17 cellular contexts compared by ENCODE assay signal in the genomic region with DNA sequence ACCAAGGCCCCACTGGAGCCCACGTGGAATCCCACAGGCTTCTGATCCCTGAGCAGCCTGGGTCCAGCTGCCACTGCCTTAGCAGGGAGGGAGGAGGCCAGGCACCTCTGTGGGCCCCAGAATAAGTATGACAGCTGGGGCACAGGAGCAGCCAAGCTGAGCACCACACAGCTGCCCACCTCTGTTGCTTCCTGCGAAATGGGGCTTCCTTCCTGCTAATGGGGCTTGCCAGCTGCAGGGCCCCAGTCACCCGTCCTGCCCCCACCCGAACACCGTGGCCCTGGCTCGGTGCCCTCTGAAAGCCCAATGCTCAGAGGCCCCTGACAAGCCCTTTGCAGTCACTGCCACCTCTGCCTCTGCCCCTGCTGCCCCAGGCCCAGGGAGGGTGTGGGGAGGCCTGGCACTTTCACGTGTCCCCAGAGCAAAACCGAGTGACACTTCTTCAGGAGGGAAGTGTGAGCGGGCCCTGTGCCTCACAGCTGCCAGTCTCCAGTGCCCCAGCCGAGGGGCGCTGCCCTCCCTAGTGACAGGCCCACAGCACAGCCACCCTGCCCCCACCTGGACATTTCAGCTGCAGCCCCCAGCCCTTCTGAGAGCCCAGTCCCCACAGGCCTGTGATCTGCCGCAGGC. TPM values are rescaled to one million over a fixed set of nuclear protein-coding genes. Genes with fewer than 3 reads are reported as not detected.
DNase-seq lines count a peak whose midpoint lies in the region; ATAC-seq and TF ChIP-seq lines count a peak whose summit lies in the region.
"Not testable (repeated sequence)": the region's sequence is repeated elsewhere in the genome, so short reads cannot be mapped to it uniquely, and the experiment has no call there.
"Had no signal": no experiment of that assay in that cellular context is flagged by ENCODE, and none has a peak within 500 bp of the region (broad histone marks: within the 10 kb centered on the region; RNA-seq: fewer than 3 reads in every experiment).

No MANE protein-coding gene starts in this region.

- not testable (repeated sequence) for H3K4me1 ChIP-seq in Panc1 (ENCODE audit: control insufficient read depth, insufficient read depth, low read length); mucosa of descending colon (ENCODE audit: low read depth)

- not testable (repeated sequence) for H3K9me3 Mint-ChIP-seq in activated naive CD8-positive, alpha-beta T cell treated with anti-CD3 and anti-CD28 coated beads, Interleukin-2, amount 10 ng/mL, durations not matched to agents 7 days and 5 days; stimulated activated memory B cell treated with anti-CD40 and anti-IgM and Interleukin-4, amounts not matched to agents 10 μg/mL and 1 μg/mL and 100 μg/mL, for 72 hours

- not testable (repeated sequence) for H3K27me3 ChIP-seq in GM06990 (replicated peaks; ENCODE audit: control insufficient read depth, insufficient read depth, low read length)
- H3K27me3 ChIP-seq in Panc1 (ENCODE audit: control insufficient read depth, insufficient read depth, low read length): peaks cover 13% of the 10 kb centered on the region

- not testable (repeated sequence) for BruUV-seq in Panc1 (replicated peaks; lab: Mats Ljungman, UMichigan)

- H3K4me3 ChIP-seq in GM06990 (replicated peaks; ENCODE audit: low read depth, low read length); Panc1 (ENCODE audit: low read depth in 2 of 2, low read length in 2 of 2); mucosa of descending colon: not testable (repeated sequence)

- not testable (repeated sequence) for H3K4me3 Mint-ChIP-seq in activated naive CD8-positive, alpha-beta T cell treated with anti-CD3 and anti-CD28 coated beads, Interleukin-2, amount 10 ng/mL, durations not matched to agents 7 days and 5 days; stimulated activated memory B cell treated with anti-CD40 and anti-IgM and Interleukin-4, amounts not matched to agents 10 μg/mL and 1 μg/mL and 100 μg/mL, for 72 hours

- POLR2A ChIA-PET in Panc1 (lab: Charles Lee); activated naive CD8-positive, alpha-beta T cell treated with anti-CD3 and anti-CD28 coated beads, Interleukin-2, amount 10 ng/mL, durations not matched to agents 7 days and 5 days (lab: Charles Lee): not testable (repeated sequence)

- peaks cover 38% of the 10 kb centered on the region for H3K27me3 Mint-ChIP-seq in activated naive CD8-positive, alpha-beta T cell treated with anti-CD3 and anti-CD28 coated beads, Interleukin-2, amount 10 ng/mL, durations not matched to agents 7 days and 5 days
- not testable (repeated sequence) for H3K27me3 Mint-ChIP-seq in stimulated activated memory B cell treated with anti-CD40 and anti-IgM and Interleukin-4, amounts not matched to agents 10 μg/mL and 1 μg/mL and 100 μg/mL, for 72 hours

- CTCF ChIA-PET in Panc1 (lab: Charles Lee): not testable (repeated sequence)

- H3K4me1 Mint-ChIP-seq in activated naive CD8-positive, alpha-beta T cell treated with anti-CD3 and anti-CD28 coated beads, Interleukin-2, amount 10 ng/mL, durations not matched to agents 7 days and 5 days: peaks cover 11% of the 10 kb centered on the region
- H3K4me1 Mint-ChIP-seq in stimulated activated memory B cell treated with anti-CD40 and anti-IgM and Interleukin-4, amounts not matched to agents 10 μg/mL and 1 μg/mL and 100 μg/mL, for 72 hours: peaks cover 87% of the 10 kb centered on the region

- TF ChIP-seq CTCF in GM06990 (IDR thresholded peaks at IDR 0.05; ENCODE audit: insufficient read depth, low read length, poor library complexity, severe bottlenecking); Panc1 (IDR thresholded peaks at IDR 0.05); mucosa of descending colon (IDR thresholded peaks at IDR 0.05): not testable (repeated sequence)

- H3K36me3 Mint-ChIP-seq in activated naive CD8-positive, alpha-beta T cell treated with anti-CD3 and anti-CD28 coated beads, Interleukin-2, amount 10 ng/mL, durations not matched to agents 7 days and 5 days; stimulated activated memory B cell treated with anti-CD40 and anti-IgM and Interleukin-4, amounts not matched to agents 10 μg/mL and 1 μg/mL and 100 μg/mL, for 72 hours: not testable (repeated sequence)

- H3K36me3 ChIP-seq in GM06990 (ENCODE audit: control insufficient read depth, insufficient read depth, low read length); Panc1 (ENCODE audit: control insufficient read depth, insufficient read depth, low read length); mucosa of descending colon (ENCODE audit: low read depth): not testable (repeated sequence)

- intact Hi-C loops in Panc1 (cut with micrococcal nuclease; ENCODE audit: unreplicated experiment); Right ventricle myocardium superior (cut with DNase I); mucosa of descending colon (cut with DNase I, micrococcal nuclease): not testable (repeated sequence)

- ATAC-seq in HG03097 (IDR thresholded peaks at IDR 0.05; ENCODE audit: low FRiP score, unreplicated experiment): peak; percentile 58
- peak; percentile 49 for ATAC-seq in Panc1
- ATAC-seq in activated naive CD8-positive, alpha-beta T cell treated with anti-CD3 and anti-CD28 coated beads, Interleukin-2, amount 10 ng/mL, durations not matched to agents 7 days and 5 days (ENCODE audit: low read depth): peak; percentile 33
- peak; percentile 28 for ATAC-seq in Right ventricle myocardium superior (ENCODE audit: poor library complexity)
- peak; percentile 62 for ATAC-seq in mucosa of descending colon
- ATAC-seq in stimulated activated memory B cell treated with anti-CD40 and anti-IgM and Interleukin-4, amounts not matched to agents 10 μg/mL and 1 μg/mL and 100 μg/mL, for 72 hours: peak; percentile 86

- not testable (repeated sequence) for H3K27ac Mint-ChIP-seq in activated naive CD8-positive, alpha-beta T cell treated with anti-CD3 and anti-CD28 coated beads, Interleukin-2, amount 10 ng/mL, durations not matched to agents 7 days and 5 days
- peak overlapping the region; percentile 84 for H3K27ac Mint-ChIP-seq in stimulated activated memory B cell treated with anti-CD40 and anti-IgM and Interleukin-4, amounts not matched to agents 10 μg/mL and 1 μg/mL and 100 μg/mL, for 72 hours

- peak; percentile 43 for DNase-seq in GM06990 (ENCODE audit: extremely low read depth, insufficient read length)
- DNase-seq in Panc1 (ENCODE audit: low read depth, low spot score); activated naive CD8-positive, alpha-beta T cell treated with anti-CD3 and anti-CD28 coated beads, Interleukin-2, amount 10 ng/mL, durations not matched to agents 7 days and 5 days; Right ventricle myocardium superior; mucosa of descending colon: not testable (repeated sequence)

- not testable (repeated sequence) for H3K27ac ChIP-seq in Panc1 (ENCODE audit: low read length)

- H3K9me3 ChIP-seq in Panc1 (ENCODE audit: control insufficient read depth, insufficient read depth, low read depth, low read length); mucosa of descending colon: not testable (repeated sequence)

- in situ Hi-C loops in Panc1 (cut with HindIII; ENCODE audit: low pct_unique_long_range_greater_than_20kb, low sequenced_read_pairs): not testable (repeated sequence)

RNA-seq across cellular contexts. Expression of a gene that starts 4.6 kb away (rescaled TPM):
- total RNA-seq in Panc1 (2021; ENCODE audit: unreplicated experiment) (not detected), Right ventricle myocardium superior (1.8 TPM), mucosa of descending colon (1 to 10 TPM; 1.2 to 9.6 (median 4.7) TPM)
- not detected for polyA plus RNA-seq in Panc1 (2012; ENCODE audit: insufficient read length)
- under 1 TPM; 0.55 to 0.57 TPM for total RNA-seq in activated naive CD8-positive, alpha-beta T cell treated with anti-CD3 and anti-CD28 coated beads, Interleukin-2, amount 10 ng/mL, durations not matched to agents 7 days and 5 days
- total RNA-seq: cardiac muscle cell, glomerular endothelial cell, IMR-90, occipital lobe, SJCRH30 had no signal
- polyA plus RNA-seq: cardiac muscle cell, IMR-90 had no signal

RNA-seq across cellular contexts. Expression of a gene that starts 27.4 kb away (rescaled TPM):
- total RNA-seq in Panc1 (2021; ENCODE audit: unreplicated experiment) (not detected), Right ventricle myocardium superior (1.3 TPM), mucosa of descending colon (1 to 10 TPM in 2 of 3 donors, under 1 TPM in 1; 0.72 to 4.7 (median 1.8) TPM)
- not detected for polyA plus RNA-seq in Panc1 (2012; ENCODE audit: insufficient read length)
- not detected for total RNA-seq in activated naive CD8-positive, alpha-beta T cell treated with anti-CD3 and anti-CD28 coated beads, Interleukin-2, amount 10 ng/mL, durations not matched to agents 7 days and 5 days
- total RNA-seq: ascending aorta, cardiac muscle cell, glomerular endothelial cell, IMR-90, SJCRH30, suprapubic skin had no signal
- polyA plus RNA-seq: cardiac muscle cell, IMR-90 had no signal

RNA-seq across cellular contexts. Expression of a gene that starts 28.5 kb away (rescaled TPM):
- total RNA-seq in Panc1 (2021; ENCODE audit: unreplicated experiment) (0.05 TPM), Right ventricle myocardium superior (7.7 TPM), mucosa of descending colon (10 to 100 TPM in 2 of 3 donors, 1 to 10 TPM in 1; 5.4 to 17.5 (median 12.2) TPM)
- 0.07 TPM for polyA plus RNA-seq in Panc1 (2012; ENCODE audit: insufficient read length)
- total RNA-seq in activated naive CD8-positive, alpha-beta T cell treated with anti-CD3 and anti-CD28 coated beads, Interleukin-2, amount 10 ng/mL, durations not matched to agents 7 days and 5 days: under 1 TPM; 0.28 to 0.36 TPM
- total RNA-seq: cardiac muscle cell, glomerular endothelial cell, IMR-90 had no signal
- polyA plus RNA-seq: cardiac muscle cell, IMR-90 had no signal

RNA-seq across cellular contexts. Expression of a gene that starts 43.0 kb away (rescaled TPM):
- total RNA-seq in Panc1 (2021; ENCODE audit: unreplicated experiment) (0.08 TPM), Right ventricle myocardium superior (1.8 TPM), mucosa of descending colon (1 to 10 TPM in 2 of 3 donors, not detected in 1; 2.4 to 3.5 TPM)
- not detected for polyA plus RNA-seq in Panc1 (2012; ENCODE audit: insufficient read length)
- total RNA-seq in activated naive CD8-positive, alpha-beta T cell treated with anti-CD3 and anti-CD28 coated beads, Interleukin-2, amount 10 ng/mL, durations not matched to agents 7 days and 5 days: under 1 TPM; 0.60 to 0.64 TPM
- total RNA-seq: glomerular endothelial cell, IMR-90, occipital lobe, SJCRH30 had no signal
- polyA plus RNA-seq: IMR-90 had no signal

RNA-seq across cellular contexts. Expression of a gene that starts 53.4 kb away (rescaled TPM):
- total RNA-seq in Panc1 (2021; ENCODE audit: unreplicated experiment) (not detected), Right ventricle myocardium superior (not detected), mucosa of descending colon (not detected)
- not detected for polyA plus RNA-seq in Panc1 (2012; ENCODE audit: insufficient read length)
- not detected for total RNA-seq in activated naive CD8-positive, alpha-beta T cell treated with anti-CD3 and anti-CD28 coated beads, Interleukin-2, amount 10 ng/mL, durations not matched to agents 7 days and 5 days
- total RNA-seq: ascending aorta, cardiac muscle cell, colonic mucosa, glomerular endothelial cell, IMR-90, SJCRH30, uterus had no signal
- polyA plus RNA-seq: cardiac muscle cell, IMR-90, psoas muscle had no signal

Comparison
In these comparisons a context has a peak if more than half of its experiments do, and no peak if none do; other contexts are left out.
1. ATAC-seq: peak in every context shown above with its lines; median percentile 86 in stimulated activated memory B cell treated with anti-CD40 and anti-IgM and Interleukin-4, amounts not matched to agents 10 μg/mL and 1 μg/mL and 100 μg/mL, for 72 hours; 62 in mucosa of descending colon; 58 in HG03097; 49 in Panc1; 33 in activated naive CD8-positive, alpha-beta T cell treated with anti-CD3 and anti-CD28 coated beads, Interleukin-2, amount 10 ng/mL, durations not matched to agents 7 days and 5 days; 28 in Right ventricle myocardium superior.